ENCODE assay signal across 9 cellular contexts in genomic region chr1:64986903-64987871, GRCh38. TPM values are rescaled to one million over a fixed set of nuclear protein-coding genes. Genes with fewer than 3 reads are reported as not detected.
A peak's percentile ranks its signal among the peaks of the same experiment; 100 is the strongest.
DNase-seq lines count a peak whose midpoint lies in the region; ATAC-seq and TF ChIP-seq lines count a peak whose summit lies in the region.
"Had no signal": no experiment of that assay in that cellular context is flagged by ENCODE, and none has a peak within 500 bp of the region (broad histone marks: within the 10 kb centered on the region; RNA-seq: fewer than 3 reads in every experiment).

No MANE protein-coding gene starts in this region.

- H2BK20ac ChIP-seq in H9 (ENCODE audit: low read depth, low read length, poor library complexity, severe bottlenecking) = no peak overlapping the region

- ATAC-seq in GM21529 (IDR thresholded peaks at IDR 0.05; ENCODE audit: unreplicated experiment) = peak; percentile 98
- ATAC-seq in HG03575 (IDR thresholded peaks at IDR 0.05; ENCODE audit: extremely low read depth, insufficient number of reproducible peaks, low FRiP score, unreplicated experiment) = peak; percentile 92
- ATAC-seq in right lobe of liver = peak; percentile 84 to 94 (median 90)

- no peak overlapping the region for H3K56ac ChIP-seq in H9 (ENCODE audit: insufficient read length, low read depth, low read length)

- no peak overlapping the region for H2AK5ac ChIP-seq in H9 (ENCODE audit: insufficient read length, low read length)

- H3K4ac ChIP-seq in H9 (ENCODE audit: low read depth, low read length) = no peak overlapping the region

- no peak overlapping the region for H3K18ac ChIP-seq in H9 (ENCODE audit: insufficient read length, low read depth, low read length)

- no peak for TF ChIP-seq POLR2A in right lobe of liver (IDR thresholded peaks at IDR 0.05)

- no peaks in the 10 kb centered on the region for H3K79me1 ChIP-seq in H9 (ENCODE audit: insufficient read depth, low read depth, low read length, poor library complexity, severe bottlenecking)

- no peak overlapping the region for H2BK5ac ChIP-seq in H9 (ENCODE audit: insufficient read length, low read length)

- H3K4me1 Mint-ChIP-seq in H9 = 0 out of 4 replicates have a peak, but pooled peaks cover 0 to under 1% of the 10 kb centered on the region in 2 experiments

- H3K23ac ChIP-seq in H9 (ENCODE audit: insufficient read length, low read depth, low read length) = no peak overlapping the region

- H3K9me3 ChIP-seq in right lobe of liver (no peaks in the 10 kb centered on the region), SJCRH30 (replicated peaks) (no peaks in the 10 kb centered on the region), H9 (ENCODE audit: control insufficient read depth, low read depth, low read length) (no peaks in the 10 kb centered on the region)

- 18% methylated on average over 3 of the region's 3 CpGs for WGBS in right lobe of liver (ENCODE audit: insufficient coverage, low coverage, low lambda C conversion rate, missing lambda C conversion rate)
- no CpG with 5 or more reads among the region's 3 CpGs for WGBS in H9 (ENCODE audit: extremely low coverage, insufficient read length, low lambda C conversion rate)

- H3K27me3 Mint-ChIP-seq in H9 (ENCODE audit: low read depth) = peaks cover 3% of the 10 kb centered on the region; the same call in 1 of the 2 replicates

- H3K9me3 Mint-ChIP-seq in H9 = no peaks in the 10 kb centered on the region

- H4K20me1 ChIP-seq in H9 (ENCODE audit: control insufficient read depth, insufficient read depth, insufficient read length) = no peaks in the 10 kb centered on the region

- H4K5ac ChIP-seq in H9 (ENCODE audit: insufficient read length, low read depth, low read length) = no peak overlapping the region

- H3K27ac Mint-ChIP-seq in H9 = no peak overlapping the region

- no peak overlapping the region for H2BK12ac ChIP-seq in H9 (ENCODE audit: insufficient read length, low read depth, low read length)

- no peaks in the 10 kb centered on the region for H3K23me2 ChIP-seq in H9 (ENCODE audit: insufficient read length, low read depth, low read length, poor library complexity, severe bottlenecking)

- H4K91ac ChIP-seq in H9 (ENCODE audit: insufficient read length, low read depth, low read length) = no peak overlapping the region

- no peak overlapping the region for H3K14ac ChIP-seq in H9 (ENCODE audit: insufficient read depth, low read length)

- DNase-seq in GM13976 (ENCODE audit: low spot score) (peak; percentile 75), right lobe of liver (peak in 1 of 3 donors; percentile 52), SJCRH30 (no peak), GM19240 (ENCODE audit: insufficient read length, low spot score) (no peak), posterior vena cava (ENCODE audit: low spot score) (no peak), H9 (no peak)
- DNase-seq: glutamatergic neuron had no signal

- H3K27me3 ChIP-seq in right lobe of liver (no peaks in the 10 kb centered on the region), SJCRH30 (no peaks in the 10 kb centered on the region), H9 (ENCODE audit: insufficient read depth, low read length) (no peaks in the 10 kb centered on the region; the same call in 1 of the 2 replicates)

- H3K4me2 ChIP-seq in H9 (ENCODE audit: insufficient read depth, insufficient read length, low read length) = no peak overlapping the region

- in situ Hi-C loops in GM13976 (cut with MboI; ENCODE audit: low sequenced_read_pairs, unreplicated experiment) = no loop called here

- H3K4me1 ChIP-seq in right lobe of liver (peaks cover 0 to 21% (median 6%) of the 10 kb centered on the region in 4 donors), SJCRH30 (no peaks in the 10 kb centered on the region), H9 (ENCODE audit: insufficient read depth, low read length) (no peaks in the 10 kb centered on the region)

- no peaks in the 10 kb centered on the region for H3K36me3 Mint-ChIP-seq in H9 (ENCODE audit: insufficient read depth in 1 of 3, low read depth in 3 of 3)

- no peak overlapping the region for H2BK15ac ChIP-seq in H9 (ENCODE audit: low read depth, low read length)

- H3K36me3 ChIP-seq in right lobe of liver = no peaks in the 10 kb centered on the region
- H3K36me3 ChIP-seq in SJCRH30 = no peaks in the 10 kb centered on the region

- no peak overlapping the region for H3K4me3 Mint-ChIP-seq in H9

- H3K9ac ChIP-seq in H9 (ENCODE audit: extremely low read depth, insufficient read length, low read length) = no peak overlapping the region

- no peak overlapping the region for H3T11ph ChIP-seq in H9 (ENCODE audit: low read length)

- H3K4me3 ChIP-seq in right lobe of liver (no peak overlapping the region), SJCRH30 (no peak overlapping the region)

- peak overlapping the region; percentile 1 to 61 (median 57) for H3K27ac ChIP-seq in right lobe of liver
- H3K27ac ChIP-seq in SJCRH30 = no peak overlapping the region
- no peak overlapping the region for H3K27ac ChIP-seq in H9 (ENCODE audit: insufficient read length, low read depth, low read length)

- TF ChIP-seq CTCF in GM13976 (IDR thresholded peaks at IDR 0.05; ENCODE audit: borderline replicate concordance, control extremely low read depth, extremely low read depth, insufficient read depth, missing control alignments) = no peak
- TF ChIP-seq CTCF in right lobe of liver (IDR thresholded peaks at IDR 0.05) = no peak
- TF ChIP-seq CTCF in H9 (conservative IDR thresholded peaks at IDR 0.05) = no peak

- H4K8ac ChIP-seq in H9 (replicated peaks; ENCODE audit: insufficient read length, low read depth, low read length) = no peak overlapping the region

- H3K79me2 ChIP-seq in H9 (ENCODE audit: insufficient read depth, low read length) = no peaks in the 10 kb centered on the region

- no peak overlapping the region for H2AFZ ChIP-seq in H9 (ENCODE audit: low read length)

- no peak overlapping the region for H2BK120ac ChIP-seq in H9 (ENCODE audit: low read depth, low read length, poor library complexity, severe bottlenecking)

- intact Hi-C loops in right lobe of liver (cut with DNase I) = no loop called here
- intact Hi-C loops in posterior vena cava (cut with DNase I) = no loop called here

RNA-seq across cellular contexts. Expression of gene JAK1, which starts 20.8 kb away (rescaled TPM):
- total RNA-seq in right lobe of liver = 10 to 100 TPM; 48.0 to 71.6 (median 66.5) TPM
- total RNA-seq in SJCRH30 (2014; rRNA removed; shearing (Covaris generic)) = 60.2 and 60.5 TPM in 2 replicates
- 100 to 1,000 TPM; 109 to 127 TPM for total RNA-seq in posterior vena cava
- total RNA-seq in H9 (2021) = 11.0 and 12.8 TPM in 2 replicates

Comparison
In these comparisons a context has a peak if more than half of its experiments do, and no peak if none do; other contexts are left out.
1. H3K27ac ChIP-seq: peak in right lobe of liver (3 of 3); none in SJCRH30 (single experiment) and H9 (single experiment).
2. Peak in every context shown above with its lines, with median percentiles within 50 percentile points of each other: ATAC-seq.